Comparison of ENCODE assay signal across 33 cellular contexts in the genomic region with DNA sequence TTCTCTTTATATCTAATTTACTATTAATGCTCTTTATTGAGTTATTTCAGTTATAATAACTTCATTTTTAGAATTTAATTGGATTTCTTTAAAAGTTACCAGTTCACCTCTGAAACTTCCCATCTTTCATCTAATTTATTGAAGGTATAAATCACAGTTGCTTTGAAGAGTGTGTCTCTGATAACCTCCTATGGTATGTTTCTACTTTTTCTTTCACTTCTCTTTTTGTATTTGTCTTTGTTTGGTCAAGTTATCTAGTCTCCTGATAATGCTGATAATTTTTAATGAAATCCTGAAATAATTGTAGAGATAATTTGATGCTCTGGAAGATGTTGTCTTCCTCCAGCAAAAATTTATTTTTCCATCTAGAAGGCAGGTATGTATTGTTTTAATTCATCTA.
"Had no signal": no experiment of that assay in that cellular context is flagged by ENCODE, and none has a peak within 500 bp of the region (broad histone marks: within the 10 kb centered on the region; RNA-seq: fewer than 3 reads in every experiment).

No MANE protein-coding gene starts in this region.

- H2AFZ ChIP-seq: PC-9 had no signal

- FAIRE-seq: RCC 7860 had no signal

- H3K4me1 ChIP-seq: SJCRH30 had no signal

- H3K4me3 ChIP-seq: MG63, PC-9, SJCRH30, SK-N-MC had no signal

- ATAC-seq: Panc1, Right ventricle myocardium inferior, SK-N-SH treated with all-trans-retinoic acid at 6 μM for 48 hours, T-cell had no signal

- DNase-seq: Kasumi-1, MG63, NCI-H1048, NCI-H1092 treated with DMSO at 0.1 percent for 48 hours, NCI-H1105 treated with DMSO at 0.1 percent for 48 hours, NCI-H1417, NCI-H1436, NCI-H146, NCI-H1694, NCI-H187, NCI-H1930, NCI-H2029 treated with DMSO at 0.1 percent for 48 hours, NCI-H2081 treated with DMSO at 0.1 percent for 48 hours, NCI-H2107, NCI-H2171, NCI-H226, NCI-H446 treated with DMSO at 0.1 percent for 48 hours, NCI-H510A, NCI-H524, NCI-H526, NCI-H69, NCI-H748 treated with DMSO at 0.1 percent for 48 hours, PC-9, SHP77, SIG-M5, SJCRH30, T-cell had no signal

- H3K4me2 ChIP-seq: PC-9 had no signal

- H3K27me3 ChIP-seq: MG63, SJCRH30 had no signal

- H3K27ac ChIP-seq: PC-9, RWPE1, SJCRH30, SK-N-MC had no signal

- H3K36me3 ChIP-seq: MG63, SJCRH30 had no signal

- H3K9me3 ChIP-seq: MG63, SJCRH30 had no signal
